Comparison of ENCODE assay signal across 9 cellular contexts in genomic region chr17:81003711-81004335, GRCh38. TPM values are rescaled to one million over a fixed set of nuclear protein-coding genes. Genes with fewer than 3 reads are reported as not detected.
DNase-seq lines count a peak whose midpoint lies in the region; ATAC-seq and TF ChIP-seq lines count a peak whose summit lies in the region.
"Had no signal": no experiment of that assay in that cellular context is flagged by ENCODE, and none has a peak within 500 bp of the region (broad histone marks: within the 10 kb centered on the region; RNA-seq: fewer than 3 reads in every experiment).

No MANE protein-coding gene starts in this region.

- H3K27ac ChIP-seq in cardiac muscle cell (no peak overlapping the region), right atrium auricular region (no peak overlapping the region), upper lobe of right lung (no peak overlapping the region)

- H3K4me1 Mint-ChIP-seq in activated T-helper 17 cell treated with anti-CD3 and anti-CD28 coated beads, Interleukin-2, amount 50 U/mL, for 72 hours: peaks cover 5% of the 10 kb centered on the region

- no peak for DNase-seq in cardiac muscle cell (ENCODE audit: low read depth in 1 of 2, low spot score in 1 of 2)
- no peak for DNase-seq in right atrium auricular region (ENCODE audit: low spot score)
- peak; percentile 61 for DNase-seq in iPS-NIHi7 (ENCODE audit: extremely low spot score)
- peak; percentile 56 for DNase-seq in upper lobe of right lung
- DNase-seq in ecto neural progenitor cell (ENCODE audit: low spot score): no peak
- no peak for DNase-seq in NCI-H446 treated with DMSO at 0.1 percent for 48 hours (lab: John Stamatoyannopoulos, UW)
- no peak for DNase-seq in NCI-H524 treated with DMSO at 0.1 percent for 48 hours (lab: John Stamatoyannopoulos, UW)
- DNase-seq: NCI-H1092 had no signal

- H3K4me3 Mint-ChIP-seq in activated T-helper 17 cell treated with anti-CD3 and anti-CD28 coated beads, Interleukin-2, amount 50 U/mL, for 72 hours: no peak overlapping the region

- intact Hi-C loops in upper lobe of right lung (cut with DNase I): no loop called here

- H3K27me3 Mint-ChIP-seq in activated T-helper 17 cell treated with anti-CD3 and anti-CD28 coated beads, Interleukin-2, amount 50 U/mL, for 72 hours: peaks cover 7% of the 10 kb centered on the region

- H3K36me3 ChIP-seq in cardiac muscle cell (peaks cover 2% of the 10 kb centered on the region), right atrium auricular region (peaks cover 10% of the 10 kb centered on the region), upper lobe of right lung (peaks cover 12% of the 10 kb centered on the region)

- H3K4me1 ChIP-seq in cardiac muscle cell (ENCODE audit: low read depth) (no peaks in the 10 kb centered on the region), right atrium auricular region (peaks cover 0 to 38% of the 10 kb centered on the region in 2 donors), upper lobe of right lung (peaks cover 22% of the 10 kb centered on the region)

- peak overlapping the region; percentile 29 for H3K4me3 ChIP-seq in cardiac muscle cell
- peak overlapping the region in 1 of 2 donors; percentile 34 for H3K4me3 ChIP-seq in right atrium auricular region
- H3K4me3 ChIP-seq in upper lobe of right lung: peak overlapping the region; percentile 8

- H3K9me3 ChIP-seq in cardiac muscle cell (ENCODE audit: low read depth) (no peaks in the 10 kb centered on the region), right atrium auricular region (no peaks in the 10 kb centered on the region), upper lobe of right lung (no peaks in the 10 kb centered on the region)

- H3K27me3 ChIP-seq in cardiac muscle cell (peaks cover 31% of the 10 kb centered on the region), right atrium auricular region (peaks cover 6 to 17% of the 10 kb centered on the region in 2 donors), upper lobe of right lung (peaks cover 28% of the 10 kb centered on the region)

- ATAC-seq in activated T-helper 17 cell treated with anti-CD3 and anti-CD28 coated beads, Interleukin-2, amount 50 U/mL, for 72 hours (replicated peaks): peak; percentile 20
- peak; percentile 19 for ATAC-seq in upper lobe of right lung

- peaks cover 2% of the 10 kb centered on the region for H3K36me3 Mint-ChIP-seq in activated T-helper 17 cell treated with anti-CD3 and anti-CD28 coated beads, Interleukin-2, amount 50 U/mL, for 72 hours (ENCODE audit: low read depth)

- TF ChIP-seq CTCF in cardiac muscle cell (IDR thresholded peaks at IDR 0.05; ENCODE audit: low read depth, low read length) (no peak), right atrium auricular region (IDR thresholded peaks at IDR 0.05) (no peak), upper lobe of right lung (IDR thresholded peaks at IDR 0.05) (no peak)

- H3K9me3 Mint-ChIP-seq in activated T-helper 17 cell treated with anti-CD3 and anti-CD28 coated beads, Interleukin-2, amount 50 U/mL, for 72 hours: no peaks in the 10 kb centered on the region

- no peak overlapping the region for H3K27ac Mint-ChIP-seq in activated T-helper 17 cell treated with anti-CD3 and anti-CD28 coated beads, Interleukin-2, amount 50 U/mL, for 72 hours

RNA-seq across cellular contexts. Expression of gene CHMP6, which starts 12.2 kb away (rescaled TPM):
- total RNA-seq in cardiac muscle cell (35.5 and 41.4 TPM in 2 replicates), right atrium auricular region (10 to 100 TPM; 12.9 to 17.5 TPM), upper lobe of right lung (29.9 TPM)
- polyA plus RNA-seq in cardiac muscle cell: 46.4 and 58.8 TPM in 2 replicates
- total RNA-seq in activated T-helper 17 cell treated with anti-CD3 and anti-CD28 coated beads, Interleukin-2, amount 50 U/mL, for 72 hours: 10 to 100 TPM; 17.2 to 19.8 TPM

RNA-seq across cellular contexts. Expression of gene BAIAP2, which starts 31.1 kb away (rescaled TPM):
- 16.2 and 24.9 TPM in 2 replicates for total RNA-seq in cardiac muscle cell
- polyA plus RNA-seq in cardiac muscle cell: 22.4 and 22.5 TPM in 2 replicates
- total RNA-seq in right atrium auricular region: 10 to 100 TPM; 27.9 to 36.5 TPM
- 1 to 10 TPM; 4.6 to 4.8 TPM for total RNA-seq in activated T-helper 17 cell treated with anti-CD3 and anti-CD28 coated beads, Interleukin-2, amount 50 U/mL, for 72 hours
- 139 TPM for total RNA-seq in upper lobe of right lung

Comparison
In these comparisons a context has a peak if more than half of its experiments do, and no peak if none do; other contexts are left out.
1. DNase-seq: peak in iPS-NIHi7 (single experiment) and upper lobe of right lung (single experiment); none in cardiac muscle cell (0 of 2), right atrium auricular region (single experiment), ecto neural progenitor cell (single experiment), NCI-H446 treated with DMSO at 0.1 percent for 48 hours (single experiment) and NCI-H524 treated with DMSO at 0.1 percent for 48 hours (single experiment).